In the genomic region with DNA sequence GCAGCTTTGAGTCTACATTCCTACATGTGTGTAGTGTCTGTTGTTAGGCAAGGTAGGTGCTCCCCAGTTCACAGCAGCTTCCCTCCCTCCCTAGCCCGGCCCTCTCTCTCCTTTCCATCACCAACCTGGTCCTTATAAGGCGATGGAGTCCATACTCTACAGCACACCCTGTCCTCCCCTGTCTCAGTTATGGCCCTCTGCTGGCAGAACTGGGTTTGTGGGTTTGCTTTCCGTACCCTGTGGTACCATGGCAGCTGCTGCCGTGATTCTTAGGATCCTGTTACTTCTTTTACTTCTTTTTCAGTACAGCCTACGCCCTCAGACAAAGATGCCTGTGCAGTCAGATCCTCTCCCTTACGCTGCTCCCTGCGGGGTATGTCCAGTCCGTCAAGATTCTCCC, we compare ENCODE assay signal across 9 cellular contexts. TPM values are rescaled to one million over a fixed set of nuclear protein-coding genes. Genes with fewer than 3 reads are reported as not detected.
DNase-seq lines count a peak whose midpoint lies in the region; ATAC-seq and TF ChIP-seq lines count a peak whose summit lies in the region.
"Had no signal": no experiment of that assay in that cellular context is flagged by ENCODE, and none has a peak within 500 bp of the region (broad histone marks: within the 10 kb centered on the region; RNA-seq: fewer than 3 reads in every experiment).

No MANE protein-coding gene starts in this region.

- no peaks in the 10 kb centered on the region for H3K9me3 ChIP-seq in WERI-Rb-1 (ENCODE audit: severe bottlenecking)
- no peaks in the 10 kb centered on the region for H3K9me3 ChIP-seq in stomach

- no peak for TF ChIP-seq EP300 in stomach (IDR thresholded peaks at IDR 0.05)

- H3K27me3 ChIP-seq in WERI-Rb-1 (ENCODE audit: insufficient read depth, low read depth, severe bottlenecking) (no peaks in the 10 kb centered on the region), stomach (peaks cover 0 to 3% (median 0%) of the 10 kb centered on the region in 3 donors)

- H3K36me3 ChIP-seq in WERI-Rb-1 (no peaks in the 10 kb centered on the region), stomach (no peaks in the 10 kb centered on the region)

- WGBS in stomach, 5 donors = 46 to 65% (median 62%) methylated on average over 8 of the region's 8 CpGs

- ATAC-seq in HG03354 (IDR thresholded peaks at IDR 0.05; ENCODE audit: poor library complexity, severe bottlenecking, unreplicated experiment) = peak; percentile 67

- peak; percentile 34 for DNase-seq in NCI-H748 (lab: John Stamatoyannopoulos, UW; ENCODE audit: unreplicated experiment)
- DNase-seq in NCI-H748 treated with DMSO at 0.1 percent for 48 hours (lab: John Stamatoyannopoulos, UW) = no peak
- DNase-seq in WERI-Rb-1 = peak; percentile 33
- peak; percentile 38 for DNase-seq in foreskin melanocyte
- DNase-seq in stomach = peak; percentile 35
- no peak for DNase-seq in NCI-H187 treated with DMSO at 0.1 percent for 48 hours (lab: John Stamatoyannopoulos, UW)
- no peak for DNase-seq in COR-L47 (lab: John Stamatoyannopoulos, UW)
- DNase-seq: activated B cell treated with CpG ODN at 0.5 μM for 24 hours had no signal

- TF ChIP-seq CTCF in WERI-Rb-1 (IDR thresholded peaks at IDR 0.05; ENCODE audit: low read depth, low read length) = peak; percentile 62
- TF ChIP-seq CTCF in stomach (IDR thresholded peaks at IDR 0.05) = peak in 3 of 7 experiments; percentile 16 to 27 (median 19)

- intact Hi-C loops in stomach (cut with DNase I; ENCODE audit: low total_unique reads) = no loop called here

- no peaks in the 10 kb centered on the region for H3K4me1 ChIP-seq in stomach

- TF ChIP-seq POLR2A in stomach (IDR thresholded peaks at IDR 0.05) = no peak

- H3K4me3 ChIP-seq in WERI-Rb-1 (ENCODE audit: low read depth, low read length) (no peak overlapping the region), stomach (no peak overlapping the region)

- no peak overlapping the region for H3K27ac ChIP-seq in WERI-Rb-1
- H3K27ac ChIP-seq in stomach = no peak overlapping the region

RNA-seq across cellular contexts. Expression of a gene that starts 31.7 kb away (rescaled TPM):
- 1 to 10 TPM in 2 of 5 donors, not detected in 3; 1.3 to 5.0 TPM for total RNA-seq in stomach
- 1 to 10 TPM in 1 of 3 donors, under 1 TPM in 2; 0.23 to 1.5 (median 0.25) TPM for polyA plus RNA-seq in stomach
- total RNA-seq: activated B cell treated with CpG ODN at 0.5 μM for 24 hours had no signal

Comparison
In these comparisons a context has a peak if more than half of its experiments do, and no peak if none do; other contexts are left out.
1. DNase-seq: peak in NCI-H748 (single experiment), WERI-Rb-1 (single experiment), foreskin melanocyte (single experiment) and stomach (single experiment); none in NCI-H748 treated with DMSO at 0.1 percent for 48 hours (single experiment), NCI-H187 treated with DMSO at 0.1 percent for 48 hours (single experiment) and COR-L47 (single experiment).